17 cellular contexts compared by ENCODE assay signal in the genomic region with DNA sequence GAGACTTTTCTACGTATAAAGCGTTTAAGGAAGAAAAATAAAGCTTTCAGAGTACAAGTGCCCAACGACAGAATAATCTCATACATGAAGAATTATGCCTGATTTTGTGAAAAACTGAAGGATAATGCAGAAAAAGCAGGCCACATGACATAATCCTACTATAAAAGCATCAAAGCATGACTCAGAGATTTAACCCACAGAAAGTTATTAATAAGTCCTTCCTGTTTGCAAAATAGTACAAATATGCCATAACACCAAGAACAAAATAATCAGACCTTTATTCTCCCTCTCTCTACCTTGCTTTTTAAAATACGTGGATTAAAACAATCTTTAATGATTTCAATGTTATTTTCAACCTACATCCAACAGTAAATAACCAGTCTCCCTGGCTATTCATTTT.
DNase-seq lines count a peak whose midpoint lies in the region; ATAC-seq, FAIRE-seq and TF ChIP-seq lines count a peak whose summit lies in the region.
"Had no signal": no experiment of that assay in that cellular context is flagged by ENCODE, and none has a peak within 500 bp of the region (broad histone marks: within the 10 kb centered on the region; RNA-seq: fewer than 3 reads in every experiment).

No MANE protein-coding gene starts in this region.

- peak; percentile 14 for FAIRE-seq in GM12892 (lab: Jason Lieb, UNC)
- FAIRE-seq: RCC 7860 had no signal

- no peaks in the 10 kb centered on the region for H3K27me3 ChIP-seq in skeletal muscle satellite cell (ENCODE audit: control insufficient read depth, insufficient read depth, low read length)
- H3K27me3 ChIP-seq: sigmoid colon, suprapubic skin had no signal

- H3K9me3 ChIP-seq in skeletal muscle satellite cell (replicated peaks; ENCODE audit: low read length): no peaks in the 10 kb centered on the region
- H3K9me3 ChIP-seq: Caco-2, sigmoid colon, suprapubic skin had no signal

- no peak for DNase-seq in GM12892 (ENCODE audit: insufficient read length)
- peak; percentile 31 for DNase-seq in OCI-M1 (lab: John Stamatoyannopoulos, UW)
- DNase-seq in dermis blood vessel endothelial cell: peak; percentile 17
- no peak for DNase-seq in activated CD4-positive, alpha-beta T cell treated with anti-CD3 and anti-CD28 coated beads for 48 hours
- no peak for DNase-seq in activated CD8-positive, alpha-beta memory T cell treated with anti-CD3 and anti-CD28 coated beads, Interleukin-2, amount 50 U/mL, for 48 hours
- DNase-seq in activated effector memory CD4-positive, alpha-beta T cell treated with Interleukin-2 at 50 U/mL for 16 hours: no peak
- DNase-seq: activated CD8-positive, alpha-beta memory T cell treated with anti-CD3 and anti-CD28 coated beads, Interleukin-2, amount 10 ng/mL, durations not matched to agents 7 days and 5 days; Caco-2; glutamatergic neuron; naive thymus-derived CD4-positive, alpha-beta T cell; NCI-H1092 treated with DMSO at 0.1 percent for 48 hours; NCI-H446; sigmoid colon had no signal

- H3K4me2 ChIP-seq in skeletal muscle satellite cell (ENCODE audit: low read length): peak overlapping the region; percentile 40

- no peaks in the 10 kb centered on the region for H3K36me3 ChIP-seq in skeletal muscle satellite cell (ENCODE audit: insufficient read depth, low read length)
- H3K36me3 ChIP-seq: sigmoid colon, suprapubic skin had no signal

- peaks cover 29% of the 10 kb centered on the region for H3K4me1 ChIP-seq in skeletal muscle satellite cell (ENCODE audit: control insufficient read depth, insufficient read depth, low read length)
- H3K4me1 ChIP-seq: Caco-2, sigmoid colon had no signal

- peak overlapping the region; percentile 24 for H3K9ac ChIP-seq in skeletal muscle satellite cell (ENCODE audit: low read depth, low read length)

- no peak overlapping the region for H3K4me3 ChIP-seq in skeletal muscle satellite cell (ENCODE audit: low read length)
- H3K4me3 ChIP-seq: sigmoid colon, suprapubic skin had no signal

- ATAC-seq in HG03139 (IDR thresholded peaks at IDR 0.05; ENCODE audit: unreplicated experiment): no peak
- ATAC-seq: activated CD8-positive, alpha-beta memory T cell treated with anti-CD3 and anti-CD28 coated beads, Interleukin-2, amount 10 ng/mL, durations not matched to agents 7 days and 5 days; naive thymus-derived CD4-positive, alpha-beta T cell had no signal

- TF ChIP-seq POLR2A in GM12892 (IDR thresholded peaks at IDR 0.05; ENCODE audit: low read depth, low read length): no peak

Comparison
In these comparisons a context has a peak if more than half of its experiments do, and no peak if none do; other contexts are left out.
1. DNase-seq: peak in OCI-M1 (single experiment) and dermis blood vessel endothelial cell (single experiment); none in GM12892 (single experiment), activated CD4-positive, alpha-beta T cell treated with anti-CD3 and anti-CD28 coated beads for 48 hours (single experiment), activated CD8-positive, alpha-beta memory T cell treated with anti-CD3 and anti-CD28 coated beads, Interleukin-2, amount 50 U/mL, for 48 hours (single experiment) and activated effector memory CD4-positive, alpha-beta T cell treated with Interleukin-2 at 50 U/mL for 16 hours (single experiment).